ENCODE assay signal across 18 cellular contexts in genomic region chr10:69372126-69372980, GRCh38. TPM values are rescaled to one million over a fixed set of nuclear protein-coding genes. Genes with fewer than 3 reads are reported as not detected.
DNase-seq lines count a peak whose midpoint lies in the region; ATAC-seq, FAIRE-seq and TF ChIP-seq lines count a peak whose summit lies in the region.
"Had no signal": no experiment of that assay in that cellular context is flagged by ENCODE, and none has a peak within 500 bp of the region (broad histone marks: within the 10 kb centered on the region; RNA-seq: fewer than 3 reads in every experiment).

No MANE protein-coding gene starts in this region.

- WGBS in GM23248 (ENCODE audit: low coverage in 1 of 2, low lambda C conversion rate in 2 of 2, missing lambda C conversion rate in 2 of 2), 2 experiments: 69 to 72% methylated on average over 9 of the region's 9 CpGs

- H3K9ac ChIP-seq in GM23248: no peak overlapping the region
- H3K9ac ChIP-seq in astrocyte (ENCODE audit: low read length): no peak overlapping the region

- TF ChIP-seq CTCF in BJ (IDR thresholded peaks at IDR 0.05; ENCODE audit: insufficient read depth, low read depth, low read length) (no peak), astrocyte (IDR thresholded peaks at IDR 0.05; ENCODE audit: insufficient read depth, low read depth, low read length) (no peak), fibroblast of villous mesenchyme (IDR thresholded peaks at IDR 0.05; ENCODE audit: insufficient read depth, low read depth, low read length) (no peak), A673 (conservative IDR thresholded peaks at IDR 0.05; ENCODE audit: low read depth, low read length) (no peak), left ventricle myocardium inferior (IDR thresholded peaks at IDR 0.05; ENCODE audit: borderline replicate concordance) (no peak)

- FAIRE-seq in astrocyte (lab: Jason Lieb, UNC): no peak

- POLR2A ChIA-PET in BJ (lab: Charles Lee): no interaction called here
- POLR2A ChIA-PET in A673 (lab: Charles Lee; ENCODE audit: low non-redundant PET): no interaction called here

- H3K9me2 ChIP-seq in GM23248 (ENCODE audit: insufficient read depth): no peaks in the 10 kb centered on the region

- H4K20me1 ChIP-seq in GM23248 (ENCODE audit: insufficient read depth) (no peaks in the 10 kb centered on the region), astrocyte (ENCODE audit: insufficient read depth, low read length) (peaks cover 51% of the 10 kb centered on the region)

- H3K9me3 Mint-ChIP-seq in astrocyte (ENCODE audit: unreplicated experiment): peaks cover 3% of the 10 kb centered on the region

- no peak overlapping the region for H3K4me3 Mint-ChIP-seq in astrocyte (ENCODE audit: unreplicated experiment)

- DNase-seq in BJ (ENCODE audit: low read depth) (peak; percentile 28), GM23248 (peak; percentile 61), astrocyte (ENCODE audit: low read depth) (peak; percentile 82), fibroblast of villous mesenchyme (ENCODE audit: low read depth) (peak; percentile 56), A673 (ENCODE audit: low spot score) (no peak), mucosa of gallbladder (ENCODE audit: low spot score) (no peak), left ventricle myocardium inferior (no peak)
- DNase-seq: BE2C, caudate nucleus, NCI-H187 treated with DMSO at 0.1 percent for 48 hours, NCI-H524, SJCRH30, spleen, T-helper 2 cell had no signal

- H3K9me3 ChIP-seq in GM23248 (ENCODE audit: low read depth): no peaks in the 10 kb centered on the region
- no peaks in the 10 kb centered on the region for H3K9me3 ChIP-seq in astrocyte (ENCODE audit: insufficient read depth, low read depth, low read length)
- H3K9me3 ChIP-seq in A673 (ENCODE audit: low read depth, low read length, poor library complexity, severe bottlenecking): no peaks in the 10 kb centered on the region
- H3K9me3 ChIP-seq in left ventricle myocardium inferior (replicated peaks): no peaks in the 10 kb centered on the region
- H3K9me3 ChIP-seq: BE2C, SJCRH30, spleen had no signal

- CTCF ChIA-PET in BJ (lab: Yijun Ruan, JAX) (interaction anchor here (0.6 to 1.8 kb wide), 2 partner anchors 10 to 18 kb away, joined by 3 to 4 read pairs; no protein-coding TSS in a partner anchor), A673 (lab: Charles Lee) (no interaction called here)

- intact Hi-C loops in A673 (cut with micrococcal nuclease; ENCODE audit: unreplicated experiment) (no loop called here), left ventricle myocardium inferior (cut with micrococcal nuclease) (loop anchor here (10.0 kb wide), 1 partner anchor 48 kb away; no protein-coding TSS in a partner anchor)

- H3K4me3 ChIP-seq in BJ (ENCODE audit: low read depth, low read length) (no peak overlapping the region), GM23248 (no peak overlapping the region), astrocyte (ENCODE audit: insufficient read depth, low read depth, low read length) (no peak overlapping the region), fibroblast of villous mesenchyme (ENCODE audit: low read depth, low read length) (no peak overlapping the region), A673 (ENCODE audit: low read depth, low read length, poor library complexity, severe bottlenecking) (no peak overlapping the region), left ventricle myocardium inferior (no peak overlapping the region)
- H3K4me3 ChIP-seq: SJCRH30, spleen had no signal

- H3K36me3 Mint-ChIP-seq in astrocyte (ENCODE audit: low read depth, unreplicated experiment): peaks cover 41% of the 10 kb centered on the region

- no TSS peak for BruUV-seq in A673 (replicated peaks; lab: Mats Ljungman, UMichigan)

- H3K4me1 ChIP-seq in GM23248 (ENCODE audit: insufficient read depth) (peaks cover 20% of the 10 kb centered on the region), astrocyte (ENCODE audit: insufficient read depth, low read length) (peaks cover 8% of the 10 kb centered on the region), A673 (ENCODE audit: insufficient read depth, low read length, poor library complexity, severe bottlenecking) (peaks cover 5% of the 10 kb centered on the region), left ventricle myocardium inferior (peaks cover 31% of the 10 kb centered on the region)
- H3K4me1 ChIP-seq: BE2C, SJCRH30 had no signal

- no peaks in the 10 kb centered on the region for H3K27me3 Mint-ChIP-seq in astrocyte (ENCODE audit: low read depth, unreplicated experiment)
- H3K27me3 Mint-ChIP-seq: progenitor cell of endocrine pancreas had no signal

- H2AFZ ChIP-seq in GM23248: no peak overlapping the region
- H2AFZ ChIP-seq in astrocyte (ENCODE audit: low read depth, low read length): no peak overlapping the region

- H3K27me3 ChIP-seq in BJ (ENCODE audit: control insufficient read depth, insufficient read depth, low read length) (no peaks in the 10 kb centered on the region), GM23248 (replicated peaks; ENCODE audit: insufficient read depth) (no peaks in the 10 kb centered on the region), astrocyte (ENCODE audit: insufficient read depth, low read length) (no peaks in the 10 kb centered on the region), A673 (replicated peaks; ENCODE audit: insufficient read depth, low read depth, low read length, poor library complexity) (no peaks in the 10 kb centered on the region), left ventricle myocardium inferior (ENCODE audit: low read depth) (no peaks in the 10 kb centered on the region)
- H3K27me3 ChIP-seq: BE2C, SJCRH30, spleen had no signal

- H3K79me2 ChIP-seq in GM23248 (ENCODE audit: insufficient read depth) (peaks cover 37% of the 10 kb centered on the region), astrocyte (ENCODE audit: insufficient read depth, low read length) (peaks cover 3% of the 10 kb centered on the region)

- no peak overlapping the region for H3K27ac Mint-ChIP-seq in astrocyte (ENCODE audit: unreplicated experiment)
- H3K27ac Mint-ChIP-seq: progenitor cell of endocrine pancreas had no signal

- H3K4me1 Mint-ChIP-seq in astrocyte (ENCODE audit: low read depth, unreplicated experiment): no peaks in the 10 kb centered on the region

- H3K36me3 ChIP-seq in BJ (ENCODE audit: control insufficient read depth, insufficient read depth, low read length) (peaks cover 22% of the 10 kb centered on the region), GM23248 (ENCODE audit: low read depth) (peaks cover 27% of the 10 kb centered on the region), astrocyte (ENCODE audit: insufficient read depth, low read length) (peaks cover 25% of the 10 kb centered on the region), A673 (ENCODE audit: insufficient read depth, low read length, poor library complexity, severe bottlenecking) (peaks cover 17% of the 10 kb centered on the region), left ventricle myocardium inferior (peaks cover 75% of the 10 kb centered on the region)
- H3K36me3 ChIP-seq: SJCRH30 had no signal

- peak overlapping the region; percentile 69 for H3K27ac ChIP-seq in GM23248
- no peak overlapping the region for H3K27ac ChIP-seq in astrocyte (ENCODE audit: low read depth, low read length)
- H3K27ac ChIP-seq in A673 (ENCODE audit: low read depth, low read length, poor library complexity, severe bottlenecking): no peak overlapping the region
- H3K27ac ChIP-seq in left ventricle myocardium inferior (replicated peaks): no peak overlapping the region
- H3K27ac ChIP-seq: SJCRH30, spleen had no signal

- H3K4me2 ChIP-seq in GM23248 (ENCODE audit: unreplicated experiment): no peak overlapping the region
- no peak overlapping the region for H3K4me2 ChIP-seq in astrocyte (ENCODE audit: low read length)

- H3F3A ChIP-seq in GM23248 (ENCODE audit: insufficient read depth): peaks cover 22% of the 10 kb centered on the region

- in situ Hi-C loops in GM23248 (cut with MboI): no loop called here

- ATAC-seq in HG02763 (IDR thresholded peaks at IDR 0.05; ENCODE audit: unreplicated experiment): no peak

RNA-seq across cellular contexts. Expression of gene TACR2, which starts 44.4 kb away (rescaled TPM):
- polyA plus RNA-seq in BJ (2011; rRNA removed): 0.09 TPM in 2 replicates
- polyA minus RNA-seq in BJ (2011; rRNA and poly(A)+ RNA removed): 0.09 TPM in 1 of 2 replicates, not detected in the other
- 0.54 TPM in 1 of 2 replicates, not detected in the other for total RNA-seq in GM23248 (2014; rRNA removed; shearing (Covaris generic))
- 0.24 and 0.25 TPM in 2 replicates for polyA plus RNA-seq in GM23248 (2016; fragmentation: Nextera tagmentation; extraction: Ambion mirVana)
- total RNA-seq in astrocyte: not detected in 2 replicates
- total RNA-seq in fibroblast of villous mesenchyme: under 0.01 TPM in 1 of 2 replicates, not detected in the other
- total RNA-seq in A673 (2021): 0.17 and 0.21 TPM in 2 replicates
- total RNA-seq in mucosa of gallbladder: 1.6 TPM
- not detected for total RNA-seq in left ventricle myocardium inferior
- total RNA-seq: activated CD8-positive, alpha-beta memory T cell treated with anti-CD3 and anti-CD28 coated beads for 36 hours; progenitor cell of endocrine pancreas had no signal
- polyA plus RNA-seq: neural cell had no signal

Comparison
In these comparisons a context has a peak if more than half of its experiments do, and no peak if none do; other contexts are left out.
1. DNase-seq: peak in BJ (single experiment), GM23248 (single experiment), astrocyte (single experiment) and fibroblast of villous mesenchyme (single experiment); none in A673 (single experiment), mucosa of gallbladder (single experiment) and left ventricle myocardium inferior (single experiment).